In the genomic region with DNA sequence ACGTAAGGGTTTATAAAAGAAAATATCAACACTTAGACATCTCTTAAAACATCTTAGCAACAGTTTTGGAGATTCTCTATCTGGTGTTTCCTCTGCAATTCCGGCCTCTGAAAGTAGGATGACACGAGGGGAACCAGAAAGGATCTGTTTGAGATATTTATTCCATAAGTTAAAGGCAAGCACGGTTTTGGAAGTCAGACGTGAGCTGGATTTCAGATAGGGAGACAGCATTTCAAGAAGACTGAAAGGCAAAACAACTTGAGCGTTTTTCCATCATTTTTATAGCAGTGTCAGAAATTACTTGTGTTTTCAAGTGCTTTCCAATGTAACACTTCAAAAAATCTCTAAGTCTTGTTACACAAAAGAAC, we compare ENCODE assay signal across 8 cellular contexts. TPM values are rescaled to one million over a fixed set of nuclear protein-coding genes. Genes with fewer than 3 reads are reported as not detected.
A peak's percentile ranks its signal among the peaks of the same experiment; 100 is the strongest.
DNase-seq lines count a peak whose midpoint lies in the region; ATAC-seq and TF ChIP-seq lines count a peak whose summit lies in the region.

No MANE protein-coding gene starts in this region.

- H3K27ac ChIP-seq in gastroesophageal sphincter = peak overlapping the region in 3 of 4 donors; percentile 58 to 69 (median 69)

- peaks cover 5% of the 10 kb centered on the region for H3K27me3 ChIP-seq in gastroesophageal sphincter

- DNase-seq in T-helper 2 cell treated with Interferon-gamma antibody and Interleukin-4, amounts not matched to agents 5 μg/mL and 100 μg/mL, for 36 hours (ENCODE audit: low spot score) = no peak
- DNase-seq in T-helper 2 cell = no peak
- DNase-seq in T-helper 17 cell = no peak
- DNase-seq in stimulated activated effector memory CD8-positive, alpha-beta T cell treated with anti-CD3 and anti-CD28 coated beads, Interleukin-12 subunit alpha, Interleukin-12 subunit beta, amount 100 ng/mL, for 72 hours (ENCODE audit: low spot score in 2 of 2) = no peak
- DNase-seq in UCSD-AML1 (lab: John Stamatoyannopoulos, UW; ENCODE audit: unreplicated experiment) = no peak
- no peak for DNase-seq in foreskin melanocyte

- H3K4me3 ChIP-seq in gastroesophageal sphincter = peak overlapping the region; percentile 30 to 51

- peak overlapping the region; percentile 85 for H3K27ac Mint-ChIP-seq in T-helper 2 cell treated with Interferon-gamma antibody and Interleukin-4, amounts not matched to agents 5 μg/mL and 100 μg/mL, for 36 hours
- H3K27ac Mint-ChIP-seq in T-helper 17 cell = peak overlapping the region; percentile 93
- peak overlapping the region; percentile 99 for H3K27ac Mint-ChIP-seq in stimulated activated effector memory CD8-positive, alpha-beta T cell treated with anti-CD3 and anti-CD28 coated beads, Interleukin-12 subunit alpha, Interleukin-12 subunit beta, amount 100 ng/mL, for 72 hours

- peaks cover 5% of the 10 kb centered on the region for H3K27me3 Mint-ChIP-seq in T-helper 2 cell treated with Interferon-gamma antibody and Interleukin-4, amounts not matched to agents 5 μg/mL and 100 μg/mL, for 36 hours (ENCODE audit: low read depth)
- H3K27me3 Mint-ChIP-seq in T-helper 17 cell = no peaks in the 10 kb centered on the region

- no peak for TF ChIP-seq CTCF in gastroesophageal sphincter (IDR thresholded peaks at IDR 0.05)

- ATAC-seq in T-helper 17 cell (no peak), gastroesophageal sphincter (no peak), HG02840 (IDR thresholded peaks at IDR 0.05; ENCODE audit: low FRiP score, unreplicated experiment) (no peak)
- ATAC-seq in stimulated activated effector memory CD8-positive, alpha-beta T cell treated with anti-CD3 and anti-CD28 coated beads, Interleukin-12 subunit alpha, Interleukin-12 subunit beta, amount 100 ng/mL, for 72 hours = no peak

- H3K4me1 ChIP-seq in gastroesophageal sphincter = peaks cover 0 to 19% (median 0%) of the 10 kb centered on the region in 3 donors

- WGBS in gastroesophageal sphincter (ENCODE audit: low coverage in 1 of 2), 2 donors = 1 to 3% methylated on average over 5 to 6 of the region's 6 CpGs

- H3K36me3 Mint-ChIP-seq in T-helper 2 cell treated with Interferon-gamma antibody and Interleukin-4, amounts not matched to agents 5 μg/mL and 100 μg/mL, for 36 hours (ENCODE audit: low read depth) = no peaks in the 10 kb centered on the region
- H3K36me3 Mint-ChIP-seq in T-helper 17 cell (ENCODE audit: low read depth) = no peaks in the 10 kb centered on the region
- peaks cover 44% of the 10 kb centered on the region for H3K36me3 Mint-ChIP-seq in stimulated activated effector memory CD8-positive, alpha-beta T cell treated with anti-CD3 and anti-CD28 coated beads, Interleukin-12 subunit alpha, Interleukin-12 subunit beta, amount 100 ng/mL, for 72 hours

- H3K9me3 Mint-ChIP-seq in T-helper 2 cell treated with Interferon-gamma antibody and Interleukin-4, amounts not matched to agents 5 μg/mL and 100 μg/mL, for 36 hours = no peaks in the 10 kb centered on the region
- no peaks in the 10 kb centered on the region for H3K9me3 Mint-ChIP-seq in stimulated activated effector memory CD8-positive, alpha-beta T cell treated with anti-CD3 and anti-CD28 coated beads, Interleukin-12 subunit alpha, Interleukin-12 subunit beta, amount 100 ng/mL, for 72 hours

- no peak for TF ChIP-seq POLR2A in gastroesophageal sphincter (IDR thresholded peaks at IDR 0.05)

- H3K9me3 ChIP-seq in T-helper 17 cell (ENCODE audit: control insufficient read depth, low read length, poor library complexity, severe bottlenecking) (no peaks in the 10 kb centered on the region), gastroesophageal sphincter (no peaks in the 10 kb centered on the region)

- no peak for TF ChIP-seq EP300 in gastroesophageal sphincter (IDR thresholded peaks at IDR 0.05)

- no peaks in the 10 kb centered on the region for H3K36me3 ChIP-seq in gastroesophageal sphincter

- H3K4me3 Mint-ChIP-seq in T-helper 2 cell treated with Interferon-gamma antibody and Interleukin-4, amounts not matched to agents 5 μg/mL and 100 μg/mL, for 36 hours = peak overlapping the region; percentile 92
- peak overlapping the region; percentile 85 for H3K4me3 Mint-ChIP-seq in T-helper 17 cell
- H3K4me3 Mint-ChIP-seq in stimulated activated effector memory CD8-positive, alpha-beta T cell treated with anti-CD3 and anti-CD28 coated beads, Interleukin-12 subunit alpha, Interleukin-12 subunit beta, amount 100 ng/mL, for 72 hours = peak overlapping the region; percentile 80

- peaks cover 49% of the 10 kb centered on the region for H3K4me1 Mint-ChIP-seq in T-helper 2 cell treated with Interferon-gamma antibody and Interleukin-4, amounts not matched to agents 5 μg/mL and 100 μg/mL, for 36 hours (ENCODE audit: low read depth)
- H3K4me1 Mint-ChIP-seq in T-helper 17 cell = peaks cover 25% of the 10 kb centered on the region
- H3K4me1 Mint-ChIP-seq in stimulated activated effector memory CD8-positive, alpha-beta T cell treated with anti-CD3 and anti-CD28 coated beads, Interleukin-12 subunit alpha, Interleukin-12 subunit beta, amount 100 ng/mL, for 72 hours = peaks cover 54% of the 10 kb centered on the region

RNA-seq across cellular contexts. Expression of gene BTN3A2, which starts 52.9 kb away (rescaled TPM):
- total RNA-seq in T-helper 17 cell (100 to 1,000 TPM; 115 to 147 TPM), gastroesophageal sphincter (10 to 100 TPM in 2 of 4 donors, 1 to 10 TPM in 2; 6.7 to 13.9 (median 10.2) TPM)

Comparison
In these comparisons a context has a peak if more than half of its experiments do, and no peak if none do; other contexts are left out.
1. RNA of gene BTN3A2, which starts 52.9 kb away (total RNA-seq): 115 to 147 TPM in T-helper 17 cell; 6.7 to 13.9 TPM in gastroesophageal sphincter; every median in the first group is over 4 times any median in the second.
2. Peak in every context shown above with its lines, with median percentiles within 50 percentile points of each other: H3K27ac Mint-ChIP-seq and H3K4me3 Mint-ChIP-seq.